ENCODE assay signal across 25 cellular contexts in genomic region chr4:95319169-95319568, GRCh38.
"Had no signal": no experiment of that assay in that cellular context is flagged by ENCODE, and none has a peak within 500 bp of the region (broad histone marks: within the 10 kb centered on the region; RNA-seq: fewer than 3 reads in every experiment).

No MANE protein-coding gene starts in this region.

- H3K4me3 Mint-ChIP-seq: activated CD4-positive, alpha-beta memory T cell treated with anti-CD3 and anti-CD28 coated beads, Interleukin-2, amount 10 ng/mL, durations not matched to agents 7 days and 5 days; activated CD4-positive, alpha-beta T cell treated with anti-CD3 and anti-CD28 coated beads, Interleukin-2, amount 10 ng/mL, durations not matched to agents 24 days and 14 days; endodermal cell; naive thymus-derived CD8-positive, alpha-beta T cell; stimulated activated effector memory CD8-positive, alpha-beta T cell treated with anti-CD3 and anti-CD28 coated beads, Interleukin-12 subunit alpha, Interleukin-12 subunit beta, amount 100 ng/mL, for 72 hours had no signal

- H3K27ac ChIP-seq: coronary artery, esophagus squamous epithelium, gastroesophageal sphincter, neutrophil, ovary, prostate gland, right lobe of liver, skin epidermis, stomach, testis, upper lobe of left lung, VCaP had no signal

- H3K4me1 Mint-ChIP-seq: activated CD4-positive, alpha-beta memory T cell treated with anti-CD3 and anti-CD28 coated beads, Interleukin-2, amount 10 ng/mL, durations not matched to agents 7 days and 5 days; activated CD4-positive, alpha-beta T cell treated with anti-CD3 and anti-CD28 coated beads, Interleukin-2, amount 10 ng/mL, durations not matched to agents 24 days and 14 days; naive thymus-derived CD8-positive, alpha-beta T cell; stimulated activated effector memory CD8-positive, alpha-beta T cell treated with anti-CD3 and anti-CD28 coated beads, Interleukin-12 subunit alpha, Interleukin-12 subunit beta, amount 100 ng/mL, for 72 hours had no signal

- DNase-seq: activated CD4-positive, alpha-beta memory T cell treated with anti-CD3 and anti-CD28 coated beads, Interleukin-2, amount 10 ng/mL, durations not matched to agents 7 days and 5 days; activated CD4-positive, alpha-beta T cell treated with anti-CD3 and anti-CD28 coated beads, Interleukin-2, amount 10 ng/mL, durations not matched to agents 24 days and 14 days; activated gamma-delta T cell treated with Interleukin-2 at 50 U/mL for 16 hours; cerebellar nuclear complex; endodermal cell; esophagus squamous epithelium; head of caudate nucleus; left colon; naive thymus-derived CD8-positive, alpha-beta T cell; ovary; right lobe of liver; stimulated activated CD4-positive, alpha-beta T cell treated with anti-CD3 and anti-CD28 coated beads, Interleukin-2, amount 100 ng/mL, for 24 hours; stomach; T-helper 2 cell; testis; upper lobe of left lung had no signal

- H3K27me3 Mint-ChIP-seq: activated CD4-positive, alpha-beta memory T cell treated with anti-CD3 and anti-CD28 coated beads, Interleukin-2, amount 10 ng/mL, durations not matched to agents 7 days and 5 days; activated CD4-positive, alpha-beta T cell treated with anti-CD3 and anti-CD28 coated beads, Interleukin-2, amount 10 ng/mL, durations not matched to agents 24 days and 14 days; naive thymus-derived CD8-positive, alpha-beta T cell had no signal

- H3K9me3 Mint-ChIP-seq: activated CD4-positive, alpha-beta memory T cell treated with anti-CD3 and anti-CD28 coated beads, Interleukin-2, amount 10 ng/mL, durations not matched to agents 7 days and 5 days; activated CD4-positive, alpha-beta T cell treated with anti-CD3 and anti-CD28 coated beads, Interleukin-2, amount 10 ng/mL, durations not matched to agents 24 days and 14 days; activated naive CD4-positive, alpha-beta T cell treated with anti-CD3 and anti-CD28 coated beads, Interleukin-2, amount 50 U/mL, for 72 hours; naive thymus-derived CD8-positive, alpha-beta T cell had no signal

- H3K36me3 Mint-ChIP-seq: activated naive CD4-positive, alpha-beta T cell treated with anti-CD3 and anti-CD28 coated beads, Interleukin-2, amount 50 U/mL, for 72 hours; naive thymus-derived CD8-positive, alpha-beta T cell; stimulated activated effector memory CD8-positive, alpha-beta T cell treated with anti-CD3 and anti-CD28 coated beads, Interleukin-12 subunit alpha, Interleukin-12 subunit beta, amount 100 ng/mL, for 72 hours had no signal

- H3K27me3 ChIP-seq: ascending aorta, esophagus squamous epithelium, gastroesophageal sphincter, neutrophil, ovary, right lobe of liver, stomach, testis, upper lobe of left lung had no signal

- H3K27ac Mint-ChIP-seq: activated CD4-positive, alpha-beta memory T cell treated with anti-CD3 and anti-CD28 coated beads, Interleukin-2, amount 10 ng/mL, durations not matched to agents 7 days and 5 days; activated CD4-positive, alpha-beta T cell treated with anti-CD3 and anti-CD28 coated beads, Interleukin-2, amount 10 ng/mL, durations not matched to agents 24 days and 14 days; activated naive CD4-positive, alpha-beta T cell treated with anti-CD3 and anti-CD28 coated beads, Interleukin-2, amount 50 U/mL, for 72 hours; endodermal cell; naive thymus-derived CD8-positive, alpha-beta T cell; stimulated activated effector memory CD8-positive, alpha-beta T cell treated with anti-CD3 and anti-CD28 coated beads, Interleukin-12 subunit alpha, Interleukin-12 subunit beta, amount 100 ng/mL, for 72 hours had no signal
